Comparison of ENCODE assay signal across 1 cellular context in the genomic region with DNA sequence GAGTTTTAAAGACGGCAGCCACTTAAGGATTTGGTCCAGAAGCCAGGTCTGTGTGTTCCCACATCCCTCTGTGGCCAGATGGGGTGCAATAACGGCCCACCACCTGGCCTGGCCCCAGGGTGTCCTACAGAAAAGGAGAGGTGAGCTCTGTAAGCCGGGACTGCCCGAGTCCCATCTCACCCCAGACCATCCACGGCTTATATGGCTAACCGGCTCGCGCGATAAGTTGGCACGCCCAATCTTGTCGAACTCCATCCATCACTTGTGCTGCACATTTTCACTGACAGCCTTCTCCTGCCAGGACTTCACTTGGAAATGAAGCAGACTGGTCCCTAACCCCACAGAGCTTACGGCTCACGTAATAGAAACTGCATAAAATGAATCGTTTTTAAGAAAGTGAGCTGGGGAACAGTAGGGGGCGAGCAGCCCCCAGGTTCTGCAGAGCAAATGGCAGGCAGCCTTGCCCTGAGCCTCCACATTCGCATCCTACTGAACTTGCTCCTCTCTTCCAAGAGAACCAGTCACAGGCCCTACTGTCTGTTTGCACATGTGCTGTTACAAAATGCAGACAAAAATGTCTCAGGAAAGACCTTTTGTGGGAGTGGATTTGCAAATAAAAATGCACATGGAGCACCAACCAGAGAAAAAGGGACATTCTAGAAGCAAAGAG.
TF ChIP-seq lines count a peak whose summit lies in the region.

No MANE protein-coding gene starts in this region.

TF ChIP-seq in GM23338, 12 proteins besides CTCF, POLR2A, EP300 and RAD21 (continued from another document):
- TF ChIP-seq, protein P1, sequence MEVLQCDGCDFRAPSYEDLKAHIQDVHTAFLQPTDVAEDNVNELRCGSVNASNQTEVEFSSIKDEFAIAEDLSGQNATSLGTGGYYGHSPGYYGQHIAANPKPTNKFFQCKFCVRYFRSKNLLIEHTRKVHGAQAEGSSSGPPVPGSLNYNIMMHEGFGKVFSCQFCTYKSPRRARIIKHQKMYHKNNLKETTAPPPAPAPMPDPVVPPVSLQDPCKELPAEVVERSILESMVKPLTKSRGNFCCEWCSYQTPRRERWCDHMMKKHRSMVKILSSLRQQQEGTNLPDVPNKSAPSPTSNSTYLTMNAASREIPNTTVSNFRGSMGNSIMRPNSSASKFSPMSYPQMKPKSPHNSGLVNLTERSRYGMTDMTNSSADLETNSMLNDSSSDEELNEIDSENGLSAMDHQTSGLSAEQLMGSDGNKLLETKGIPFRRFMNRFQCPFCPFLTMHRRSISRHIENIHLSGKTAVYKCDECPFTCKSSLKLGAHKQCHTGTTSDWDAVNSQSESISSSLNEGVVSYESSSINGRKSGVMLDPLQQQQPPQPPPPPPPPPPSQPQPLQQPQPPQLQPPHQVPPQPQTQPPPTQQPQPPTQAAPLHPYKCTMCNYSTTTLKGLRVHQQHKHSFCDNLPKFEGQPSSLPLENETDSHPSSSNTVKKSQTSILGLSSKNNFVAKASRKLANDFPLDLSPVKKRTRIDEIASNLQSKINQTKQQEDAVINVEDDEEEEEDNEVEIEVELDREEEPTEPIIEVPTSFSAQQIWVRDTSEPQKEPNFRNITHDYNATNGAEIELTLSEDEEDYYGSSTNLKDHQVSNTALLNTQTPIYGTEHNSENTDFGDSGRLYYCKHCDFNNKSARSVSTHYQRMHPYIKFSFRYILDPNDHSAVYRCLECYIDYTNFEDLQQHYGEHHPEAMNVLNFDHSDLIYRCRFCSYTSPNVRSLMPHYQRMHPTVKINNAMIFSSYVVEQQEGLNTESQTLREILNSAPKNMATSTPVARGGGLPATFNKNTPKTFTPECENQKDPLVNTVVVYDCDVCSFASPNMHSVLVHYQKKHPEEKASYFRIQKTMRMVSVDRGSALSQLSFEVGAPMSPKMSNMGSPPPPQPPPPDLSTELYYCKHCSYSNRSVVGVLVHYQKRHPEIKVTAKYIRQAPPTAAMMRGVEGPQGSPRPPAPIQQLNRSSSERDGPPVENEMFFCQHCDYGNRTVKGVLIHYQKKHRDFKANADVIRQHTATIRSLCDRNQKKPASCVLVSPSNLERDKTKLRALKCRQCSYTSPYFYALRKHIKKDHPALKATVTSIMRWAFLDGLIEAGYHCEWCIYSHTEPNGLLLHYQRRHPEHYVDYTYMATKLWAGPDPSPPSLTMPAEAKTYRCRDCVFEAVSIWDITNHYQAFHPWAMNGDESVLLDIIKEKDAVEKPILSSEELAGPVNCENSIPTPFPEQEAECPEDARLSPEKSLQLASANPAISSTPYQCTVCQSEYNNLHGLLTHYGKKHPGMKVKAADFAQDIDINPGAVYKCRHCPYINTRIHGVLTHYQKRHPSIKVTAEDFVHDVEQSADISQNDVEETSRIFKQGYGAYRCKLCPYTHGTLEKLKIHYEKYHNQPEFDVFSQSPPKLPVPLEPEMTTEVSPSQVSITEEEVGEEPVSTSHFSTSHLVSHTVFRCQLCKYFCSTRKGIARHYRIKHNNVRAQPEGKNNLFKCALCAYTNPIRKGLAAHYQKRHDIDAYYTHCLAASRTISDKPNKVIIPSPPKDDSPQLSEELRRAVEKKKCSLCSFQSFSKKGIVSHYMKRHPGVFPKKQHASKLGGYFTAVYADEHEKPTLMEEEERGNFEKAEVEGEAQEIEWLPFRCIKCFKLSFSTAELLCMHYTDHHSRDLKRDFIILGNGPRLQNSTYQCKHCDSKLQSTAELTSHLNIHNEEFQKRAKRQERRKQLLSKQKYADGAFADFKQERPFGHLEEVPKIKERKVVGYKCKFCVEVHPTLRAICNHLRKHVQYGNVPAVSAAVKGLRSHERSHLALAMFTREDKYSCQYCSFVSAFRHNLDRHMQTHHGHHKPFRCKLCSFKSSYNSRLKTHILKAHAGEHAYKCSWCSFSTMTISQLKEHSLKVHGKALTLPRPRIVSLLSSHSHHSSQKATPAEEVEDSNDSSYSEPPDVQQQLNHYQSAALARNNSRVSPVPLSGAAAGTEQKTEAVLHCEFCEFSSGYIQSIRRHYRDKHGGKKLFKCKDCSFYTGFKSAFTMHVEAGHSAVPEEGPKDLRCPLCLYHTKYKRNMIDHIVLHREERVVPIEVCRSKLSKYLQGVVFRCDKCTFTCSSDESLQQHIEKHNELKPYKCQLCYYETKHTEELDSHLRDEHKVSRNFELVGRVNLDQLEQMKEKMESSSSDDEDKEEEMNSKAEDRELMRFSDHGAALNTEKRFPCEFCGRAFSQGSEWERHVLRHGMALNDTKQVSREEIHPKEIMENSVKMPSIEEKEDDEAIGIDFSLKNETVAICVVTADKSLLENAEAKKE (CRISPR knock-in tag; IDR thresholded peaks at IDR 0.05) = no peak
- no peak for TF ChIP-seq STAT1 (IDR thresholded peaks at IDR 0.05; ENCODE audit: unreplicated experiment)
- TF ChIP-seq, protein P2, sequence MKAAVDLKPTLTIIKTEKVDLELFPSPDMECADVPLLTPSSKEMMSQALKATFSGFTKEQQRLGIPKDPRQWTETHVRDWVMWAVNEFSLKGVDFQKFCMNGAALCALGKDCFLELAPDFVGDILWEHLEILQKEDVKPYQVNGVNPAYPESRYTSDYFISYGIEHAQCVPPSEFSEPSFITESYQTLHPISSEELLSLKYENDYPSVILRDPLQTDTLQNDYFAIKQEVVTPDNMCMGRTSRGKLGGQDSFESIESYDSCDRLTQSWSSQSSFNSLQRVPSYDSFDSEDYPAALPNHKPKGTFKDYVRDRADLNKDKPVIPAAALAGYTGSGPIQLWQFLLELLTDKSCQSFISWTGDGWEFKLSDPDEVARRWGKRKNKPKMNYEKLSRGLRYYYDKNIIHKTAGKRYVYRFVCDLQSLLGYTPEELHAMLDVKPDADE (IDR thresholded peaks at IDR 0.05) = no peak
- no peak for TF ChIP-seq CREB1 (CRISPR knock-in tag; IDR thresholded peaks at IDR 0.05; ENCODE audit: low read depth)
- no peak for TF ChIP-seq ZNF331 (CRISPR knock-in tag; IDR thresholded peaks at IDR 0.05; ENCODE audit: low read depth)
